In the genomic region with DNA sequence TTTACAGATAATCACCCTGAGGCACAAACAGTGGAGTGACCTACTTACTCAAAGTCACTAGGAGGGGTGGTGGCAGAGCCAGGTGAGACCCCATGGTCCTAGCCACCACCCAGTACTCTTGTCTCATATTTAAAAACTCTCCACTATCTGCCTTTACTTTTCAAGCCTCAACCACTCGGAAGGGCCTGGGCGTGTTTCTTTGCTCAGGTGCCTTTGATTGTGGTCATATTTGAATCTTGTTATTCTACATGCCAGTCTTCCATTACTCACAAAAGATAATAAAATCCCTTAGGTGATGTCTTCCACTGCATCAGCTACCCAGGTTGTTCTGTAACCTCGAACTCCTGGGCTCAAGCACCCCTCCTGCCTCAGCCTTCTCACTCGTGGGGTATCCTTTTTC, we compare ENCODE assay signal across 17 cellular contexts. TPM values are rescaled to one million over a fixed set of nuclear protein-coding genes. Genes with fewer than 3 reads are reported as not detected.
A peak's percentile ranks its signal among the peaks of the same experiment; 100 is the strongest.
DNase-seq lines count a peak whose midpoint lies in the region; ATAC-seq and TF ChIP-seq lines count a peak whose summit lies in the region.
"Had no signal": no experiment of that assay in that cellular context is flagged by ENCODE, and none has a peak within 500 bp of the region (broad histone marks: within the 10 kb centered on the region; RNA-seq: fewer than 3 reads in every experiment).

No MANE protein-coding gene starts in this region.

- no peaks in the 10 kb centered on the region for H3K4me1 Mint-ChIP-seq in type B pancreatic cell (ENCODE audit: unreplicated experiment)

- H3K27ac Mint-ChIP-seq in type B pancreatic cell: peak overlapping the region; percentile 92
- H3K27ac Mint-ChIP-seq: CD4-positive, alpha-beta T cell had no signal

- intact Hi-C loops in mucosa of descending colon (cut with DNase I, micrococcal nuclease): no loop called here

- H3K4me3 Mint-ChIP-seq in type B pancreatic cell: peak overlapping the region; percentile 59
- H3K4me3 Mint-ChIP-seq: CD4-positive, alpha-beta T cell had no signal

- no peaks in the 10 kb centered on the region for H3K9me3 Mint-ChIP-seq in type B pancreatic cell
- H3K9me3 Mint-ChIP-seq: CD4-positive, alpha-beta T cell had no signal

- no peaks in the 10 kb centered on the region for H3K36me3 Mint-ChIP-seq in type B pancreatic cell

- peaks cover 5% of the 10 kb centered on the region for H3K27me3 Mint-ChIP-seq in type B pancreatic cell

- ATAC-seq in mucosa of descending colon: peak; percentile 66
- no peak for ATAC-seq in HG03025 (IDR thresholded peaks at IDR 0.05; ENCODE audit: low FRiP score, unreplicated experiment)
- ATAC-seq: A549 had no signal

- peak; percentile 49 for DNase-seq in NCI-H146 (lab: John Stamatoyannopoulos, UW)
- no peak for DNase-seq in NCI-H146 treated with DMSO at 0.1 percent for 48 hours (lab: John Stamatoyannopoulos, UW; ENCODE audit: unreplicated experiment)
- peak; percentile 26 for DNase-seq in epithelial cell of esophagus (ENCODE audit: low read depth)
- peak in 2 of 3 donors; percentile 63 to 79 for DNase-seq in mucosa of descending colon
- no peak for DNase-seq in type B pancreatic cell (ENCODE audit: extremely low spot score, unreplicated experiment)
- no peak for DNase-seq in NCI-H748 treated with DMSO at 0.1 percent for 48 hours (lab: John Stamatoyannopoulos, UW)
- DNase-seq in activated CD8-positive, alpha-beta memory T cell treated with anti-CD3 and anti-CD28 coated beads, Interleukin-2, amount 50 U/mL, for 4 hours: no peak
- DNase-seq: AML-193; Caco-2; CD4-positive, alpha-beta T cell; DMS153; DMS79; GDM1; GM23248 had no signal

- no peaks in the 10 kb centered on the region for H3K36me3 ChIP-seq in mucosa of descending colon (ENCODE audit: low read depth)
- H3K36me3 ChIP-seq: HAP-1 had no signal

- TF ChIP-seq CTCF in epithelial cell of esophagus (IDR thresholded peaks at IDR 0.05; ENCODE audit: insufficient read depth, low read depth, low read length, missing control alignments) (no peak), mucosa of descending colon (IDR thresholded peaks at IDR 0.05) (no peak), type B pancreatic cell (conservative IDR thresholded peaks at IDR 0.05) (no peak)

- H3K4me1 ChIP-seq in mucosa of descending colon (ENCODE audit: low read depth): peaks cover 44% of the 10 kb centered on the region
- H3K4me1 ChIP-seq: Caco-2, HAP-1 had no signal

- no peak overlapping the region for H3K4me3 ChIP-seq in epithelial cell of esophagus (ENCODE audit: low read length)
- H3K4me3 ChIP-seq in mucosa of descending colon: no peak overlapping the region
- H3K4me3 ChIP-seq: A549, GM23248, HAP-1 had no signal

- H3K9me3 ChIP-seq in mucosa of descending colon: no peaks in the 10 kb centered on the region
- H3K9me3 ChIP-seq: A549, Caco-2, HAP-1 had no signal

RNA-seq across cellular contexts. Expression of gene TRIM36, which starts 20.7 kb away (rescaled TPM):
- total RNA-seq in mucosa of descending colon (10 to 100 TPM; 20.6 to 45.7 (median 27.1) TPM), type B pancreatic cell (ENCODE audit: low replicate concordance) (14.1 and 55.2 TPM in 2 replicates)
- total RNA-seq: GM23248 had no signal

Comparison
In these comparisons a context has a peak if more than half of its experiments do, and no peak if none do; other contexts are left out.
1. DNase-seq: peak in NCI-H146 (single experiment), epithelial cell of esophagus (single experiment) and mucosa of descending colon (2 of 3); none in NCI-H146 treated with DMSO at 0.1 percent for 48 hours (single experiment), type B pancreatic cell (single experiment), NCI-H748 treated with DMSO at 0.1 percent for 48 hours (single experiment) and activated CD8-positive, alpha-beta memory T cell treated with anti-CD3 and anti-CD28 coated beads, Interleukin-2, amount 50 U/mL, for 4 hours (single experiment).